ENCODE assay signal across 23 cellular contexts in the genomic region with DNA sequence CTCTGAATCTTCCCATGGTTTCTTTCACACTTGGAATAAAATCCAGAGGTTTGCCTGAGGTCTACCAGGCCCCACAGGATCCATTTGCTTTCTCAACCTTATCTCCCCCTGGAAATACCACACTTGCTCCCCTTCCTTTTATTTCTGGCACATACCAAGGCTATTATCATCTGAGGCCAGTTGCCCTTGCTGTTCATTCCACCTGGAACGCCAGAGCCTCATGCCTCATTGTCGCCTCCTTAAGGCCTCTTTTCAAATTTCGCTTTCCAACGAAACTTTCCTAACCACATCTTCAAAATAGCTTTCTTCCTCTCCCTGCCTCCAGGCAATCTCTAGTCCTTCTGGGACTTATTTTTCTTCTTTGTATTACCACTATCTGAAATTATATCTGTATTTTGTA. TPM values are rescaled to one million over a fixed set of nuclear protein-coding genes. Genes with fewer than 3 reads are reported as not detected.
DNase-seq lines count a peak whose midpoint lies in the region; ATAC-seq and TF ChIP-seq lines count a peak whose summit lies in the region.
"Had no signal": no experiment of that assay in that cellular context is flagged by ENCODE, and none has a peak within 500 bp of the region (broad histone marks: within the 10 kb centered on the region; RNA-seq: fewer than 3 reads in every experiment).

No MANE protein-coding gene starts in this region.

- DNase-seq in A673 (ENCODE audit: low spot score) (no peak), NCI-H69 (lab: John Stamatoyannopoulos, UW) (peak; percentile 13), epithelial cell of esophagus (ENCODE audit: low read depth) (no peak), GF-D8 (lab: John Stamatoyannopoulos, UW) (no peak), omental fat pad (ENCODE audit: low spot score) (no peak), hippocampal formation (lab: John Stamatoyannopoulos, UW) (no peak)
- no peak for DNase-seq in naive thymus-derived CD8-positive, alpha-beta T cell
- DNase-seq: activated CD4-positive, CD25-positive, alpha-beta regulatory T cell treated with anti-CD3 and anti-CD28 coated beads, Interleukin-2, amount 50 U/mL, for 72 hours; CD8-positive, alpha-beta memory T cell; dermis blood vessel endothelial cell; erythroblast; left ventricle myocardium superior; MV-4-11; NCI-H2081; NCI-H524 treated with DMSO at 0.1 percent for 48 hours; right cardiac atrium; stimulated activated naive CD4-positive, alpha-beta T cell treated with Interleukin-2 at 50 U/mL for 16 hours had no signal

- peak overlapping the region in 1 of 10 donors; percentile 55 for H3K4me3 Mint-ChIP-seq in naive thymus-derived CD8-positive, alpha-beta T cell
- H3K4me3 Mint-ChIP-seq: activated naive CD8-positive, alpha-beta T cell; brain; CD8-positive, alpha-beta memory T cell; IgD-negative memory B cell had no signal

- no peak overlapping the region for H3K27ac Mint-ChIP-seq in naive thymus-derived CD8-positive, alpha-beta T cell
- H3K27ac Mint-ChIP-seq: activated naive CD8-positive, alpha-beta T cell; brain; CD8-positive, alpha-beta memory T cell; IgD-negative memory B cell had no signal

- no peaks in the 10 kb centered on the region for H3K27me3 ChIP-seq in A673 (replicated peaks; ENCODE audit: insufficient read depth, low read depth, low read length, poor library complexity)
- H3K27me3 ChIP-seq: tibial nerve had no signal

- CTCF ChIA-PET in A673 (lab: Charles Lee): no interaction called here

- BruUV-seq in A673 (replicated peaks; lab: Mats Ljungman, UMichigan): no TSS peak

- H3K9me3 ChIP-seq in A673 (ENCODE audit: low read depth, low read length, poor library complexity, severe bottlenecking): no peaks in the 10 kb centered on the region
- H3K9me3 ChIP-seq: tibial nerve had no signal

- no peak overlapping the region for H3K27ac ChIP-seq in A673 (ENCODE audit: low read depth, low read length, poor library complexity, severe bottlenecking)
- H3K27ac ChIP-seq: tibial nerve had no signal

- peaks cover 0 to 5% (median 0%) of the 10 kb centered on the region in 5 donors for H3K27me3 Mint-ChIP-seq in naive thymus-derived CD8-positive, alpha-beta T cell
- H3K27me3 Mint-ChIP-seq: brain; CD8-positive, alpha-beta memory T cell; IgD-negative memory B cell had no signal

- no peaks in the 10 kb centered on the region for H3K4me1 ChIP-seq in A673 (ENCODE audit: insufficient read depth, low read length, poor library complexity, severe bottlenecking)
- H3K4me1 ChIP-seq: tibial nerve had no signal

- H3K9me3 Mint-ChIP-seq in naive thymus-derived CD8-positive, alpha-beta T cell: peaks cover 0 to 15% (median 2%) of the 10 kb centered on the region in 9 donors
- H3K9me3 Mint-ChIP-seq: brain had no signal

- H3K4me3 ChIP-seq in A673 (ENCODE audit: low read depth, low read length, poor library complexity, severe bottlenecking) (no peak overlapping the region), GM12875 (ENCODE audit: low read depth, low read length) (no peak overlapping the region), epithelial cell of esophagus (ENCODE audit: low read length) (no peak overlapping the region)
- H3K4me3 ChIP-seq: tibial nerve had no signal

- POLR2A ChIA-PET in A673 (lab: Charles Lee; ENCODE audit: low non-redundant PET): no interaction called here
- POLR2A ChIA-PET in naive thymus-derived CD8-positive, alpha-beta T cell (lab: Charles Lee): no interaction called here

- intact Hi-C loops in A673 (cut with micrococcal nuclease; ENCODE audit: unreplicated experiment): no loop called here

- ATAC-seq in omental fat pad (ENCODE audit: low FRiP score): no peak
- no peak for ATAC-seq in naive thymus-derived CD8-positive, alpha-beta T cell
- ATAC-seq: left ventricle myocardium superior, right cardiac atrium had no signal

- H3K36me3 Mint-ChIP-seq in naive thymus-derived CD8-positive, alpha-beta T cell: no peaks in the 10 kb centered on the region
- H3K36me3 Mint-ChIP-seq: activated naive CD8-positive, alpha-beta T cell; brain; CD8-positive, alpha-beta memory T cell; IgD-negative memory B cell had no signal

- peak; percentile 36; the same call in 1 of the 2 replicates for TF ChIP-seq CTCF in A673 (conservative IDR thresholded peaks at IDR 0.05; ENCODE audit: low read depth, low read length)
- peak; percentile 22; the same call in 1 of the 2 replicates for TF ChIP-seq CTCF in GM12875 (IDR thresholded peaks at IDR 0.05; ENCODE audit: borderline replicate concordance, insufficient read depth, low read depth, low read length)
- peak; percentile 13 for TF ChIP-seq CTCF in epithelial cell of esophagus (IDR thresholded peaks at IDR 0.05; ENCODE audit: insufficient read depth, low read depth, low read length, missing control alignments)
- TF ChIP-seq CTCF in omental fat pad (IDR thresholded peaks at IDR 0.05): no peak

- no peaks in the 10 kb centered on the region for H3K4me1 Mint-ChIP-seq in naive thymus-derived CD8-positive, alpha-beta T cell
- H3K4me1 Mint-ChIP-seq: CD8-positive, alpha-beta memory T cell; IgD-negative memory B cell had no signal

- H3K36me3 ChIP-seq in A673 (ENCODE audit: insufficient read depth, low read length, poor library complexity, severe bottlenecking): no peaks in the 10 kb centered on the region
- H3K36me3 ChIP-seq: tibial nerve had no signal

RNA-seq across cellular contexts. Expression of gene LRIG3, which starts 11.2 kb away (rescaled TPM):
- total RNA-seq in A673 (2021) (13.4 and 13.6 TPM in 2 replicates), omental fat pad (10 to 100 TPM; 22.6 to 69.8 (median 31.4) TPM)
- not detected for total RNA-seq in naive thymus-derived CD8-positive, alpha-beta T cell
- polyA plus RNA-seq in naive thymus-derived CD8-positive, alpha-beta T cell: not detected
- total RNA-seq: activated CD8-positive, alpha-beta memory T cell treated with anti-CD3 and anti-CD28 coated beads for 36 hours had no signal
- polyA plus RNA-seq: CD8-positive, alpha-beta memory T cell; IgD-negative memory B cell had no signal

Comparison
In these comparisons a context has a peak if more than half of its experiments do, and no peak if none do; other contexts are left out.
1. CTCF ChIP-seq: peak in A673 (single experiment), GM12875 (single experiment) and epithelial cell of esophagus (single experiment); none in omental fat pad (0 of 3).
2. RNA of gene LRIG3, which starts 11.2 kb away (total RNA-seq): 22.6 to 69.8 TPM in omental fat pad and 13.4 to 13.6 TPM in A673; not detected in naive thymus-derived CD8-positive, alpha-beta T cell; every median in the first group is over 10 times any median in the second.